17 cellular contexts compared by ENCODE assay signal in genomic region chr11:76073716-76074115, GRCh38.
DNase-seq lines count a peak whose midpoint lies in the region; ATAC-seq and TF ChIP-seq lines count a peak whose summit lies in the region.
"Had no signal": no experiment of that assay in that cellular context is flagged by ENCODE, and none has a peak within 500 bp of the region (broad histone marks: within the 10 kb centered on the region; RNA-seq: fewer than 3 reads in every experiment).

No MANE protein-coding gene starts in this region.

- H3K9me3 ChIP-seq in CD4-positive, alpha-beta T cell (ENCODE audit: control insufficient read depth, low read length): no peaks in the 10 kb centered on the region
- no peaks in the 10 kb centered on the region for H3K9me3 ChIP-seq in breast epithelium
- H3K9me3 ChIP-seq: ovary, upper lobe of right lung had no signal

- H3K36me3 ChIP-seq in breast epithelium: no peaks in the 10 kb centered on the region
- H3K36me3 ChIP-seq: ovary, upper lobe of right lung had no signal

- H3K4me3 ChIP-seq in AG10803 (ENCODE audit: low read length): peak overlapping the region; percentile 9
- no peak overlapping the region for H3K4me3 ChIP-seq in fibroblast of mammary gland (ENCODE audit: control insufficient read depth, low read depth, low read length)
- no peak overlapping the region for H3K4me3 ChIP-seq in breast epithelium
- H3K4me3 ChIP-seq: hepatocyte, ovary, upper lobe of right lung had no signal

- no peak overlapping the region for H3K4me3 Mint-ChIP-seq in CD4-positive, alpha-beta T cell
- H3K4me3 Mint-ChIP-seq: activated naive CD4-positive, alpha-beta T cell treated with anti-CD3 and anti-CD28 coated beads, Interleukin-2, amount 10 ng/mL, durations not matched to agents 7 days and 5 days had no signal

- ATAC-seq in HG03097 (IDR thresholded peaks at IDR 0.05; ENCODE audit: low FRiP score, unreplicated experiment) (no peak), GM18517 (IDR thresholded peaks at IDR 0.05; ENCODE audit: unreplicated experiment) (no peak)
- no peak for ATAC-seq in CD4-positive, alpha-beta T cell (ENCODE audit: poor library complexity)
- ATAC-seq: stimulated activated memory B cell treated with anti-CD40 and anti-IgM and Interleukin-4, amounts not matched to agents 10 μg/mL and 1 μg/mL and 100 μg/mL, for 72 hours; upper lobe of right lung had no signal

- TF ChIP-seq POLR2A in breast epithelium (IDR thresholded peaks at IDR 0.05): no peak

- no peak overlapping the region for H3K27ac Mint-ChIP-seq in CD4-positive, alpha-beta T cell
- H3K27ac Mint-ChIP-seq: activated naive CD4-positive, alpha-beta T cell treated with anti-CD3 and anti-CD28 coated beads, Interleukin-2, amount 10 ng/mL, durations not matched to agents 7 days and 5 days had no signal

- POLR2A ChIA-PET in CD4-positive, alpha-beta T cell (lab: Charles Lee): no interaction called here

- no peaks in the 10 kb centered on the region for H3K4me1 ChIP-seq in breast epithelium

- H3K27me3 Mint-ChIP-seq in CD4-positive, alpha-beta T cell: no peaks in the 10 kb centered on the region
- H3K27me3 Mint-ChIP-seq: activated naive CD4-positive, alpha-beta T cell treated with anti-CD3 and anti-CD28 coated beads, Interleukin-2, amount 10 ng/mL, durations not matched to agents 7 days and 5 days; stimulated activated memory B cell treated with anti-CD40 and anti-IgM and Interleukin-4, amounts not matched to agents 10 μg/mL and 1 μg/mL and 100 μg/mL, for 72 hours had no signal

- H3K4me1 Mint-ChIP-seq in CD4-positive, alpha-beta T cell (ENCODE audit: low read depth): peaks cover 25% of the 10 kb centered on the region
- H3K4me1 Mint-ChIP-seq: activated naive CD4-positive, alpha-beta T cell treated with anti-CD3 and anti-CD28 coated beads, Interleukin-2, amount 10 ng/mL, durations not matched to agents 7 days and 5 days had no signal

- peaks cover 10% of the 10 kb centered on the region for H3K9me3 Mint-ChIP-seq in CD4-positive, alpha-beta T cell
- H3K9me3 Mint-ChIP-seq: activated naive CD4-positive, alpha-beta T cell treated with anti-CD3 and anti-CD28 coated beads, Interleukin-2, amount 10 ng/mL, durations not matched to agents 7 days and 5 days had no signal

- intact Hi-C loops in CD4-positive, alpha-beta T cell (cut with DNase I, micrococcal nuclease): no loop called here
- intact Hi-C loops in breast epithelium (cut with DNase I; ENCODE audit: low total_unique reads): no loop called here

- DNase-seq in AG10803 (ENCODE audit: low read depth) (peak; percentile 89), RPMI7951 (ENCODE audit: low read depth) (peak; percentile 56), fibroblast of mammary gland (ENCODE audit: low read depth) (peak; percentile 88), non-pigmented ciliary epithelial cell (ENCODE audit: low read depth) (peak; percentile 42), breast epithelium (ENCODE audit: low spot score in 2 of 2) (no peak)
- DNase-seq in CD4-positive, alpha-beta T cell: no peak
- DNase-seq: activated CD4-positive, alpha-beta T cell treated with anti-CD3 and anti-CD28 coated beads, Interleukin-2, amount 50 U/mL, for 1 hour; activated naive CD4-positive, alpha-beta T cell treated with anti-CD3 and anti-CD28 coated beads, Interleukin-2, amount 10 ng/mL, durations not matched to agents 7 days and 5 days; caudate nucleus; NCI-H1694; NCI-H524; ovary; upper lobe of right lung had no signal

- CTCF ChIA-PET in CD4-positive, alpha-beta T cell (lab: Charles Lee): no interaction called here

- no peak for TF ChIP-seq CTCF in AG10803 (conservative IDR thresholded peaks at IDR 0.05; ENCODE audit: low read length)
- TF ChIP-seq CTCF in fibroblast of mammary gland (conservative IDR thresholded peaks at IDR 0.05; ENCODE audit: control insufficient read depth, insufficient read depth, low read depth, low read length): no peak
- no peak for TF ChIP-seq CTCF in CD4-positive, alpha-beta T cell (IDR thresholded peaks at IDR 0.05)
- TF ChIP-seq CTCF in breast epithelium (IDR thresholded peaks at IDR 0.05): no peak

- no peak overlapping the region for H3K27ac ChIP-seq in CD4-positive, alpha-beta T cell (ENCODE audit: low read depth, low read length)
- H3K27ac ChIP-seq in breast epithelium: peak overlapping the region in 1 of 2 donors; percentile 9
- H3K27ac ChIP-seq: ovary, upper lobe of right lung had no signal

- H3K36me3 Mint-ChIP-seq in CD4-positive, alpha-beta T cell (ENCODE audit: low read depth): peaks cover 34% of the 10 kb centered on the region

- H3K27me3 ChIP-seq in CD4-positive, alpha-beta T cell (ENCODE audit: control insufficient read depth, insufficient read depth, low read length): no peaks in the 10 kb centered on the region
- no peaks in the 10 kb centered on the region for H3K27me3 ChIP-seq in breast epithelium
- H3K27me3 ChIP-seq: hepatocyte, ovary, upper lobe of right lung had no signal

Comparison
In these comparisons a context has a peak if more than half of its experiments do, and no peak if none do; other contexts are left out.
1. DNase-seq: peak in AG10803 (single experiment), RPMI7951 (single experiment), fibroblast of mammary gland (single experiment) and non-pigmented ciliary epithelial cell (single experiment); none in CD4-positive, alpha-beta T cell (0 of 10) and breast epithelium (0 of 2).